8 cellular contexts compared by ENCODE assay signal in the genomic region with DNA sequence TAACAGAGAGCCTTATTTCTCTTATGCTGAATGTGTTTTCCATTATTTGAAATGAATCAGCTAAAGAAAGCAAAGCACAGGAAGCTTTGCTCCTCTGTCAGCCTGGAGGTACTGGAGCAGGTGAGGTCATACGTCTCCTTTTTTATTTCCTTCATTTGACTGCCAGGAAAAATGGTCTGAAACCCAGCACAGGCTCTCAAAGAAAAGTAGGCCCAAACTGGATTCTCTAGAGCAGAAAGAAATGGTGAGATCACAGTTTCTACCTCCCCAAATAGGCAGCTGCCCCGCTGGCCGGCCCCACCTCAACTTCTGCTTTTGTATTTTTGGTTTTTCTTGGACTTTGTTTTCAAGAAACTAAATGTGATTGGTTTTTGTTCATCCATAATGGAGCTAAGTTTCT.
DNase-seq lines count a peak whose midpoint lies in the region; ATAC-seq, FAIRE-seq and TF ChIP-seq lines count a peak whose summit lies in the region.

No MANE protein-coding gene starts in this region.

- H3K9ac ChIP-seq in BLaER1 = peak overlapping the region; percentile 55

- no peaks in the 10 kb centered on the region for H3K27me3 Mint-ChIP-seq in activated B cell treated with CpG ODN at 0.5 μM for 24 hours

- no peak for TF ChIP-seq CTCF in activated B cell treated with CpG ODN at 0.5 μM for 24 hours (IDR thresholded peaks at IDR 0.05)

- peak overlapping the region; percentile 67 for H3K4me3 Mint-ChIP-seq in activated B cell treated with CpG ODN at 0.5 μM for 24 hours

- no peaks in the 10 kb centered on the region for H3K27me3 ChIP-seq in BLaER1
- no peaks in the 10 kb centered on the region for H3K27me3 ChIP-seq in MG63

- H3K4me2 ChIP-seq in BLaER1 = peak overlapping the region; percentile 39

- H3K36me3 Mint-ChIP-seq in activated B cell treated with CpG ODN at 0.5 μM for 24 hours (ENCODE audit: low read depth) = peaks cover 93% of the 10 kb centered on the region

- CTCF ChIA-PET in activated B cell treated with CpG ODN at 0.5 μM for 24 hours (lab: Charles Lee) = interaction anchor here (0.7 to 2.2 kb wide), 8 partner anchors 12 to 194 kb away, joined by 3 to 13 read pairs (median 3); no protein-coding TSS in a partner anchor

- peaks cover 42% of the 10 kb centered on the region for H3K4me1 ChIP-seq in BLaER1

- peaks cover 82% of the 10 kb centered on the region for H3K36me3 ChIP-seq in BLaER1
- no peaks in the 10 kb centered on the region for H3K36me3 ChIP-seq in MG63

- intact Hi-C loops in activated B cell treated with CpG ODN at 0.5 μM for 24 hours (cut with micrococcal nuclease) = loop anchor here (1.0 kb wide), 6 partner anchors 18 to 113 kb away; no protein-coding TSS in a partner anchor
- intact Hi-C loops in posterior vena cava (cut with DNase I) = no loop called here

- POLR2A ChIA-PET in activated B cell treated with CpG ODN at 0.5 μM for 24 hours (lab: Charles Lee) = interaction anchor here (0.7 to 9.2 kb wide), 12 partner anchors 10 to 112 kb away, joined by 3 to 80 read pairs (median 9); no protein-coding TSS in a partner anchor

- peak overlapping the region; percentile 50 for H3K27ac ChIP-seq in BLaER1

- peak; percentile 70 for ATAC-seq in HG03159 (IDR thresholded peaks at IDR 0.05; ENCODE audit: unreplicated experiment)
- peak; percentile 47 for ATAC-seq in activated B cell treated with CpG ODN at 0.5 μM for 24 hours (ENCODE audit: low read depth)

- H3K9me3 ChIP-seq in BLaER1 (peaks cover 16% of the 10 kb centered on the region), MG63 (no peaks in the 10 kb centered on the region)

- no peaks in the 10 kb centered on the region for H3K9me3 Mint-ChIP-seq in activated B cell treated with CpG ODN at 0.5 μM for 24 hours

- DNase-seq in GM19238 (ENCODE audit: insufficient read length, low spot score) (peak; percentile 36), activated B cell treated with CpG ODN at 0.5 μM for 24 hours (no peak), pulmonary artery endothelial cell (ENCODE audit: low read depth, low spot score) (peak; percentile 43), HTR-8/SVneo (ENCODE audit: insufficient read length, low spot score) (no peak), posterior vena cava (ENCODE audit: low spot score) (no peak), MG63 (no peak)

- no peak for FAIRE-seq in HTR-8/SVneo (lab: Jason Lieb, UNC)

- H3K27ac Mint-ChIP-seq in activated B cell treated with CpG ODN at 0.5 μM for 24 hours = peak overlapping the region; percentile 97

- peaks cover 41% of the 10 kb centered on the region; the same call in 1 of the 2 replicates for H4K20me1 ChIP-seq in BLaER1

- no peak overlapping the region for H3K4me3 ChIP-seq in BLaER1
- H3K4me3 ChIP-seq in MG63 = no peak overlapping the region

- H3K4me1 Mint-ChIP-seq in activated B cell treated with CpG ODN at 0.5 μM for 24 hours = peaks cover 90% of the 10 kb centered on the region

Comparison
In these comparisons a context has a peak if more than half of its experiments do, and no peak if none do; other contexts are left out.
1. DNase-seq: peak in GM19238 (single experiment) and pulmonary artery endothelial cell (single experiment); none in activated B cell treated with CpG ODN at 0.5 μM for 24 hours (single experiment), HTR-8/SVneo (single experiment), posterior vena cava (single experiment) and MG63 (single experiment).